ENCODE assay signal across 22 cellular contexts in genomic region chr6:21751608-21752007, GRCh38.
DNase-seq lines count a peak whose midpoint lies in the region; ATAC-seq and TF ChIP-seq lines count a peak whose summit lies in the region.
"Had no signal": no experiment of that assay in that cellular context is flagged by ENCODE, and none has a peak within 500 bp of the region (broad histone marks: within the 10 kb centered on the region; RNA-seq: fewer than 3 reads in every experiment).

No MANE protein-coding gene starts in this region.

- H3K79me1 ChIP-seq in IMR-90 (ENCODE audit: low read depth in 1 of 2, low read length in 2 of 2), result peaks cover 0 to 27% of the 10 kb centered on the region in 2 experiments; a peak in 2 of 4 replicates
- H3K79me1 ChIP-seq in mesendoderm (ENCODE audit: low read length), result peaks cover 8% of the 10 kb centered on the region

- H3K18ac ChIP-seq in IMR-90 (ENCODE audit: low read depth, low read length), result peak overlapping the region; percentile 48
- H3K18ac ChIP-seq in mesendoderm (ENCODE audit: low read length), result no peak overlapping the region

- H3K79me2 ChIP-seq in DND-41 (ENCODE audit: insufficient read depth, low read length) (peaks cover 93% of the 10 kb centered on the region), mesendoderm (ENCODE audit: control insufficient read depth, insufficient read depth, low read length) (peaks cover 61% of the 10 kb centered on the region)

- H3K27me3 ChIP-seq in DND-41 (ENCODE audit: insufficient read depth, low read length, poor library complexity), result no peaks in the 10 kb centered on the region
- no peaks in the 10 kb centered on the region for H3K27me3 ChIP-seq in IMR-90 (ENCODE audit: control insufficient read depth, insufficient read depth, low read length)
- H3K27me3 ChIP-seq in mesendoderm (ENCODE audit: insufficient read depth, low read length, poor library complexity), result no peaks in the 10 kb centered on the region
- H3K27me3 ChIP-seq: ovary had no signal

- H4K91ac ChIP-seq in IMR-90 (ENCODE audit: insufficient read depth, low read depth, low read length), result no peak overlapping the region

- in situ Hi-C loops in IMR-90 (cut with MboI; ENCODE audit: low sequenced_read_pairs), result no loop called here

- H3K4me2 ChIP-seq in DND-41 (ENCODE audit: insufficient read depth, low read length) (no peak overlapping the region; the same call in 1 of the 2 replicates), IMR-90 (ENCODE audit: low read depth, low read length) (no peak overlapping the region), mesendoderm (ENCODE audit: low read length) (no peak overlapping the region)

- peak overlapping the region; percentile 69 for H2BK20ac ChIP-seq in IMR-90 (ENCODE audit: low read depth, low read length)

- H2AK5ac ChIP-seq in IMR-90 (ENCODE audit: low read depth, low read length) (peak overlapping the region; percentile 65; the same call in 1 of the 2 replicates), mesendoderm (ENCODE audit: low read length) (no peak overlapping the region)

- dilution Hi-C loops in IMR-90 (cut with HindIII; ENCODE audit: low sequenced_read_pairs, unreplicated experiment), result no loop called here

- H2BK5ac ChIP-seq in IMR-90 (ENCODE audit: low read depth, low read length, poor library complexity, severe bottlenecking), result no peak overlapping the region
- H2BK5ac ChIP-seq in mesendoderm (ENCODE audit: low read length), result no peak overlapping the region

- TF ChIP-seq CTCF in DND-41 (IDR thresholded peaks at IDR 0.05; ENCODE audit: borderline replicate concordance, extremely low read depth, low read length, poor library complexity, severe bottlenecking) (no peak), IMR-90 (conservative IDR thresholded peaks at IDR 0.05; ENCODE audit: low read depth, low read length) (no peak)

- BruUV-seq in IMR-90 (replicated peaks; lab: Mats Ljungman, UMichigan), result no TSS peak

- peak; percentile 47 for DNase-seq in DND-41
- no peak for DNase-seq in IMR-90
- peak; percentile 55 for DNase-seq in T1000 (lab: John Stamatoyannopoulos, UW)
- DNase-seq in mesendoderm, result no peak
- DNase-seq in NCI-H187 (lab: John Stamatoyannopoulos, UW), result no peak
- no peak for DNase-seq in Kasumi-1 (lab: John Stamatoyannopoulos, UW)
- DNase-seq in midbrain (lab: John Stamatoyannopoulos, UW), result no peak
- DNase-seq: activated CD4-positive, alpha-beta T cell treated with anti-CD3 and anti-CD28 coated beads for 4 hours; activated gamma-delta T cell treated with Interleukin-2 at 50 U/mL for 16 hours; AML-193; amygdala; central memory CD4-positive, alpha-beta T cell; foreskin melanocyte; mammary epithelial cell; naive thymus-derived CD4-positive, alpha-beta T cell; NCI-H1092; NCI-H2081; ovary; right cardiac atrium; stimulated activated CD4-positive, alpha-beta T cell treated with anti-CD3 and anti-CD28 coated beads, Interleukin-15, amount 100 ng/mL, for 24 hours had no signal

- H3K4me1 ChIP-seq in DND-41 (ENCODE audit: insufficient read depth, low read length) (peaks cover 65% of the 10 kb centered on the region), IMR-90 (ENCODE audit: control insufficient read depth, insufficient read depth, low read length) (peaks cover 14% of the 10 kb centered on the region), mesendoderm (ENCODE audit: control insufficient read depth, low read depth, low read length) (peaks cover 14% of the 10 kb centered on the region)

- H4K8ac ChIP-seq in IMR-90 (ENCODE audit: low read depth in 2 of 2, low read length in 2 of 2) (peak overlapping the region in 1 of 2 experiments; percentile 24; a peak in 1 of 4 replicates), mesendoderm (ENCODE audit: low read depth, low read length) (no peak overlapping the region)

- H3K36me3 ChIP-seq in DND-41 (ENCODE audit: insufficient read depth, low read length) (peaks cover 19% of the 10 kb centered on the region), IMR-90 (ENCODE audit: control insufficient read depth, insufficient read depth, low read length) (no peaks in the 10 kb centered on the region), mesendoderm (ENCODE audit: control insufficient read depth, insufficient read depth, low read length) (no peaks in the 10 kb centered on the region)
- H3K36me3 ChIP-seq: ovary had no signal

- H3K4me3 ChIP-seq in DND-41 (ENCODE audit: low read depth in 1 of 2, low read length in 2 of 2), result no peak overlapping the region
- H3K4me3 ChIP-seq in IMR-90 (ENCODE audit: insufficient read depth, low read depth, low read length), result no peak overlapping the region
- no peak overlapping the region for H3K4me3 ChIP-seq in mesendoderm (ENCODE audit: low read length)
- H3K4me3 ChIP-seq: K562, ovary had no signal

- peak; percentile 77 for ATAC-seq in DND-41 (ENCODE audit: insufficient read depth, low read depth)
- no peak for ATAC-seq in IMR-90 (ENCODE audit: low read depth)
- no peak for ATAC-seq in HG02973 (IDR thresholded peaks at IDR 0.05; ENCODE audit: unreplicated experiment)
- ATAC-seq: K562; naive thymus-derived CD4-positive, alpha-beta T cell; right cardiac atrium had no signal

- H3K23ac ChIP-seq in IMR-90 (ENCODE audit: low read depth, low read length) (no peak overlapping the region), mesendoderm (ENCODE audit: low read length) (no peak overlapping the region)

- H4K5ac ChIP-seq in IMR-90 (ENCODE audit: low read depth, low read length) (no peak overlapping the region; the same call in 1 of the 2 replicates), mesendoderm (ENCODE audit: low read length) (no peak overlapping the region)

- H2AFZ ChIP-seq in DND-41 (ENCODE audit: low read depth, low read length) (no peak overlapping the region), IMR-90 (replicated peaks; ENCODE audit: low read length, poor library complexity) (no peak overlapping the region)

- H2AK9ac ChIP-seq in IMR-90 (replicated peaks; ENCODE audit: low read depth, low read length, poor library complexity), result no peak overlapping the region

- H2BK15ac ChIP-seq in IMR-90 (ENCODE audit: low read depth, low read length), result peak overlapping the region; percentile 88; the same call in 2 of the 3 replicates
- H2BK15ac ChIP-seq in mesendoderm (replicated peaks; ENCODE audit: low read depth), result no peak overlapping the region

- no CpG with 5 or more reads among the region's 6 CpGs for WGBS in IMR-90 (ENCODE audit: extremely low coverage in 2 of 2, insufficient read length in 1 of 2), 2 experiments
- no CpG with 5 or more reads among the region's 6 CpGs for WGBS in mesendoderm (ENCODE audit: extremely low coverage, insufficient coverage, low lambda C conversion rate)

- H3K9ac ChIP-seq in DND-41 (ENCODE audit: low read depth, low read length) (no peak overlapping the region), IMR-90 (ENCODE audit: low read depth, low read length) (no peak overlapping the region), mesendoderm (ENCODE audit: low read length) (no peak overlapping the region)

- H3K27ac ChIP-seq in DND-41 (ENCODE audit: low read length), result peak overlapping the region; percentile 53
- no peak overlapping the region for H3K27ac ChIP-seq in IMR-90 (ENCODE audit: insufficient read depth, low read length)
- H3K27ac ChIP-seq in mesendoderm (ENCODE audit: low read depth, low read length), result no peak overlapping the region
- H3K27ac ChIP-seq: ovary had no signal

- H3K56ac ChIP-seq in IMR-90 (ENCODE audit: extremely low read depth, insufficient read depth, low read length) (no peak overlapping the region), mesendoderm (ENCODE audit: low read length) (peak overlapping the region; percentile 47)

- no peaks in the 10 kb centered on the region for H3K9me3 ChIP-seq in DND-41 (ENCODE audit: insufficient read depth, low read length, severe bottlenecking)
- H3K9me3 ChIP-seq in IMR-90 (ENCODE audit: control insufficient read depth, insufficient read depth, low read length), result no peaks in the 10 kb centered on the region
- H3K9me3 ChIP-seq: ovary had no signal

- H3K14ac ChIP-seq in IMR-90 (replicated peaks; ENCODE audit: low read depth, low read length), result peak overlapping the region; percentile 80

- H3K4ac ChIP-seq in IMR-90 (ENCODE audit: low read depth, low read length) (peak overlapping the region; percentile 73), mesendoderm (ENCODE audit: low read depth, low read length) (no peak overlapping the region)

- H4K20me1 ChIP-seq in DND-41 (ENCODE audit: insufficient read depth, low read length), result peaks cover 4% of the 10 kb centered on the region; the same call in 1 of the 2 replicates
- H4K20me1 ChIP-seq in IMR-90 (ENCODE audit: insufficient read depth, low read length), result no peaks in the 10 kb centered on the region

- H3K9me1 ChIP-seq in IMR-90 (ENCODE audit: insufficient read depth, low read length), result peaks cover 11% of the 10 kb centered on the region

- intact Hi-C loops in IMR-90 (cut with micrococcal nuclease), result no loop called here

- no peak for TF ChIP-seq RAD21 in IMR-90 (IDR thresholded peaks at IDR 0.05; ENCODE audit: low read length)

- POLR2A ChIA-PET in IMR-90 (lab: Charles Lee; ENCODE audit: unreplicated experiment), result no interaction called here

- no peak for TF ChIP-seq POLR2A in IMR-90 (IDR thresholded peaks at IDR 0.05; ENCODE audit: low read depth, low read length)

- CTCF ChIA-PET in IMR-90 (lab: Yijun Ruan, JAX), result interaction anchor here (0.6 kb wide), 1 partner anchor 47 kb away, joined by 3 read pairs; no protein-coding TSS in a partner anchor

- H2BK120ac ChIP-seq in IMR-90 (ENCODE audit: low read depth, low read length) (peak overlapping the region; percentile 50), mesendoderm (ENCODE audit: low read depth, low read length) (no peak overlapping the region)

TF ChIP-seq in IMR-90, 13 proteins besides CTCF, POLR2A, EP300 and RAD21 (continues in another document):
- TF ChIP-seq CHD1 (IDR thresholded peaks at IDR 0.05; ENCODE audit: low read depth, low read length) (no peak), SMC3 (IDR thresholded peaks at IDR 0.05; ENCODE audit: low read depth, low read length) (no peak), RCOR1 (IDR thresholded peaks at IDR 0.05; ENCODE audit: insufficient replicate concordance, low read length) (no peak), ELK1 (IDR thresholded peaks at IDR 0.05; ENCODE audit: borderline replicate concordance, low read depth, low read length) (no peak), MAZ (IDR thresholded peaks at IDR 0.05; ENCODE audit: borderline replicate concordance, low read depth, low read length) (no peak), MAFK (IDR thresholded peaks at IDR 0.05; ENCODE audit: low read depth, low read length) (no peak)

Comparison
In these comparisons a context has a peak if more than half of its experiments do, and no peak if none do; other contexts are left out.
1. DNase-seq: peak in DND-41 (single experiment) and T1000 (single experiment); none in IMR-90 (single experiment), mesendoderm (single experiment), NCI-H187 (0 of 2), Kasumi-1 (0 of 2) and midbrain (single experiment).